In the genomic region with DNA sequence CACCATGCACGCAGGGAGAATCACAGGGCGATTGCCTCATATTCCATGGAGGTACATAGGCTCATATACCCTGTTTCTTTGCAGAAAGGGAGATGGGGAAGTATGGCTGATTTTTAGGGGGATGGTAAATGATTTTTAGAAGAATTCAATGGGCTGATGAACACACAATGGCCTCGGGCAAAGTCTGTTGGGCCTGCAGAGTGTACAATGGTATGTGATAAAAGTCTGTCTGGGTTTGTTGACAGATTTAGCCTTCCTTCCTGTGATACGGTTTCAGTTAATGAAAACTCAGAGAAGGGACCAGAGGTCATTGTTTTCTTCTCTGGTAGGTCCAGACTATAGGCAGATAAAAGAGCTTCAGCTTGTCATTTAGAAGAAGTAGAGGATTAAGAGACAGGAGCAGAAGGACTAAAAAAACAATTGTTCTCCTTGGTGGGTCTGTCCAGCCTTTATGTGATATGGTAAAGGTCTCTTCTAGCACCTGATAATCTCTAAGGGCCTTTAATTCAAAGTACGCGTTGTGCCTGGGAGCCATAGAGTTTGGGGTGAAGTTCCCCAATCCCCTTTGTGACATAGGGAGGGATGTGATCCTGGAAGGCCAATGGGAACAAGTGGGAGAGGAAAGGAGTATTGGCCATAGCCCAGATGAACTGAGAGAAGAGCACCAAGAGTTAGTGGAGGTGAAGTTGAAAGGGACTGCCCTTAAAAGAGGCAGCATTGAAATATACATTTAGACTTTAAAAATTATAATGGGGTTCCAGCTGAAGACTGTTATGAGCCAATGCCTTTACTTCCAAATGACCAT, we compare ENCODE assay signal across 1 cellular context.
TF ChIP-seq lines count a peak whose summit lies in the region.

No MANE protein-coding gene starts in this region.

TF ChIP-seq in endothelial cell of umbilical vein, 7 proteins besides CTCF, POLR2A, EP300 and RAD21:
- TF ChIP-seq EZH2 (IDR thresholded peaks at IDR 0.05; ENCODE audit: borderline replicate concordance, low read depth, low read length, severe bottlenecking) = no peak
- no peak for TF ChIP-seq FOS (IDR thresholded peaks at IDR 0.05; ENCODE audit: borderline replicate concordance, insufficient read depth, low read length)
- TF ChIP-seq, protein P1, sequence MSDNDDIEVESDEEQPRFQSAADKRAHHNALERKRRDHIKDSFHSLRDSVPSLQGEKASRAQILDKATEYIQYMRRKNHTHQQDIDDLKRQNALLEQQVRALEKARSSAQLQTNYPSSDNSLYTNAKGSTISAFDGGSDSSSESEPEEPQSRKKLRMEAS (IDR thresholded peaks at IDR 0.05; ENCODE audit: insufficient read depth, insufficient read length) = no peak
- no peak for TF ChIP-seq MYC (IDR thresholded peaks at IDR 0.05; ENCODE audit: low read depth, low read length)
- TF ChIP-seq GATA2 (IDR thresholded peaks at IDR 0.05; ENCODE audit: insufficient read depth, insufficient read length, low read depth, low read length) = no peak
- TF ChIP-seq POLR2AphosphoS5 (IDR thresholded peaks at IDR 0.05; ENCODE audit: insufficient read depth, low read depth, low read length) = no peak
- no peak for TF ChIP-seq JUN (IDR thresholded peaks at IDR 0.05; ENCODE audit: borderline replicate concordance, insufficient read depth, insufficient read length, low read depth)
